7 cellular contexts compared by ENCODE assay signal in the genomic region with DNA sequence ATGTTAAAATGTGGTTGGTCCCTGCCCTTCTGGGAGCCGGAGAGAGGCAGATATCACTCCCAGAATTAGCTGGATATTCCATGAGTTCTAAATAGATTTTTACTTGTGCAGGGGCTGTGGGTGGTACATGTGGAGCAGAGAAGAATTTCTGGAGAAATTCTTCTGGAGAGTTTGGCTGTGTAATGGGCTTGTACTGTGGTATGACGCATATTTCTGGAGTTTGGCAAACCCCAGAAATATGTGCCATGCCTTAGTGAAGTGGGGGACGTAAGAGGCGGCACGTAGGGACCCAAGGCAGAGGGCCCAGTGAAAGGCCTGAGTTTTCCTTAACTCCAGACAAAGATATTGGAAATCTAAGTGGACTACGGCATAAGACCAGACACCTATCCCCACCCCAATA.
"Had no signal": no experiment of that assay in that cellular context is flagged by ENCODE, and none has a peak within 500 bp of the region (broad histone marks: within the 10 kb centered on the region; RNA-seq: fewer than 3 reads in every experiment).

No MANE protein-coding gene starts in this region.

- H3K4me1 ChIP-seq: HAP-1 had no signal

- H3K9me3 ChIP-seq: HAP-1 had no signal

- ATAC-seq: HCT116, HepG2 had no signal

- H2AFZ ChIP-seq: GM23248 had no signal

- H3K36me3 ChIP-seq: HAP-1 had no signal

- FAIRE-seq: HepG2 had no signal

- H3K9ac ChIP-seq: GM23248 had no signal

- H3K27ac ChIP-seq: GM23248 had no signal

- H3K4me3 ChIP-seq: GM23248, HAP-1 had no signal

- DNase-seq: GM23248, GOT3, H7, HFFc6 had no signal
